Comparison of ENCODE assay signal across 24 cellular contexts in the genomic region with DNA sequence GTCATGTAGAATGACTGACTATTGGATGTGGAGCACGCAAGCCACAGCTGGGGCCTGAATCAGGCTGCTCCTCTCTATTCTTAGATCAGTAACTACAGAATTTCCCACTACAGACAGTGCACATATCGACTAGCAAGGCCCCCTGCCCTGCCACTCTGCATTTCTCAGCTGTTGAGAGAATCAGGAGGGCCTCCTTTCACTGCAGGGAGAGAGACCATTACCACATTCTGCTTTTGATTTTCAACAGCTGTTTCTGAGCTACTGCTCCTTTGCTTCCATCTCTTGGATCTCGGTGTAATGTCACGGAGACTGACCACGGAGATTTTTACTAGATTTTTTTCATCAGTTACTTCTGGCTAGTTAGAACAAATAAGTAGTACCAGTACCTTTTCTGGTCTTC.
"Had no signal": no experiment of that assay in that cellular context is flagged by ENCODE, and none has a peak within 500 bp of the region (broad histone marks: within the 10 kb centered on the region; RNA-seq: fewer than 3 reads in every experiment).

No MANE protein-coding gene starts in this region.

- DNase-seq: activated CD4-positive, alpha-beta T cell treated with anti-CD3 and anti-CD28 coated beads for 48 hours; activated CD4-positive, alpha-beta T cell treated with anti-CD3 and anti-CD28 coated beads, Interleukin-2, amount 50 U/mL, for 48 hours; activated CD4-positive, CD25-positive, alpha-beta regulatory T cell; activated CD8-positive, alpha-beta memory T cell treated with anti-CD3 and anti-CD28 coated beads for 24 hours; activated effector memory CD4-positive, alpha-beta T cell treated with anti-CD3 and anti-CD28 coated beads, Interleukin-2, amount 50 U/mL, for 16 hours; activated naive CD4-positive, alpha-beta T cell treated with anti-CD3 and anti-CD28 coated beads, Interleukin-2, amount 10 ng/mL, durations not matched to agents 7 days and 5 days; amniotic stem cell; dermis blood vessel endothelial cell; effector CD4-positive, alpha-beta T cell; foreskin melanocyte; left ventricle myocardium inferior; naive thymus-derived CD4-positive, alpha-beta T cell; pancreas; retina; stimulated activated CD4-positive, alpha-beta T cell treated with anti-CD3 and anti-CD28 coated beads, Interleukin-15, amount 100 ng/mL, for 24 hours; stimulated activated naive CD4-positive, alpha-beta T cell treated with Interleukin-2 at 50 U/mL for 16 hours had no signal

- H3K36me3 ChIP-seq: breast epithelium, left ventricle myocardium inferior, prostate gland had no signal

- H3K9me3 Mint-ChIP-seq: activated naive CD4-positive, alpha-beta T cell treated with anti-CD3 and anti-CD28 coated beads, Interleukin-2, amount 10 ng/mL, durations not matched to agents 7 days and 5 days; activated T-helper 1 cell treated with anti-CD3 and anti-CD28 coated beads, Interleukin-12 subunit alpha, Interleukin-12 subunit beta, Interleukin-2, Interleukin-4 antibody, amounts not matched to agents 30 ng/mL and 10 ng/mL and 1 ng/mL, durations not matched to agents 14 hours and 24 hours and 36 hours; central memory CD8-positive, alpha-beta T cell; naive thymus-derived CD4-positive, alpha-beta T cell had no signal

- H3K27ac ChIP-seq: breast epithelium, esophagus muscularis mucosa, left ventricle myocardium inferior, pancreas, prostate gland, SK-N-MC, tibial nerve had no signal

- H3K4me3 ChIP-seq: breast epithelium, esophagus muscularis mucosa, left ventricle myocardium inferior, pancreas, prostate gland, SK-N-MC, tibial nerve had no signal

- H3K4me1 Mint-ChIP-seq: activated naive CD4-positive, alpha-beta T cell treated with anti-CD3 and anti-CD28 coated beads, Interleukin-2, amount 10 ng/mL, durations not matched to agents 7 days and 5 days; central memory CD8-positive, alpha-beta T cell had no signal

- H3K4me3 Mint-ChIP-seq: activated naive CD4-positive, alpha-beta T cell treated with anti-CD3 and anti-CD28 coated beads, Interleukin-2, amount 10 ng/mL, durations not matched to agents 7 days and 5 days; activated T-helper 1 cell treated with anti-CD3 and anti-CD28 coated beads, Interleukin-12 subunit alpha, Interleukin-12 subunit beta, Interleukin-2, Interleukin-4 antibody, amounts not matched to agents 30 ng/mL and 10 ng/mL and 1 ng/mL, durations not matched to agents 14 hours and 24 hours and 36 hours; central memory CD8-positive, alpha-beta T cell; naive thymus-derived CD4-positive, alpha-beta T cell had no signal

- H3K9me3 ChIP-seq: breast epithelium, esophagus muscularis mucosa, left ventricle myocardium inferior, pancreas, prostate gland, tibial nerve had no signal

- ATAC-seq: naive thymus-derived CD4-positive, alpha-beta T cell; pancreas; sciatic nerve had no signal

- H3K27ac Mint-ChIP-seq: activated naive CD4-positive, alpha-beta T cell treated with anti-CD3 and anti-CD28 coated beads, Interleukin-2, amount 10 ng/mL, durations not matched to agents 7 days and 5 days; activated T-helper 1 cell treated with anti-CD3 and anti-CD28 coated beads, Interleukin-12 subunit alpha, Interleukin-12 subunit beta, Interleukin-2, Interleukin-4 antibody, amounts not matched to agents 30 ng/mL and 10 ng/mL and 1 ng/mL, durations not matched to agents 14 hours and 24 hours and 36 hours; naive thymus-derived CD4-positive, alpha-beta T cell had no signal

- H3K27me3 ChIP-seq: breast epithelium, esophagus muscularis mucosa, pancreas, tibial nerve had no signal

- H3K4me1 ChIP-seq: breast epithelium, left ventricle myocardium inferior, pancreas, prostate gland had no signal

- H3K36me3 Mint-ChIP-seq: activated naive CD4-positive, alpha-beta T cell treated with anti-CD3 and anti-CD28 coated beads, Interleukin-2, amount 10 ng/mL, durations not matched to agents 7 days and 5 days; naive thymus-derived CD4-positive, alpha-beta T cell had no signal
